Comparison of ENCODE assay signal across 9 cellular contexts in genomic region chr7:80060218-80060806, GRCh38.
DNase-seq lines count a peak whose midpoint lies in the region; ATAC-seq and TF ChIP-seq lines count a peak whose summit lies in the region.
"Had no signal": no experiment of that assay in that cellular context is flagged by ENCODE, and none has a peak within 500 bp of the region (broad histone marks: within the 10 kb centered on the region; RNA-seq: fewer than 3 reads in every experiment).

No MANE protein-coding gene starts in this region.

- no peaks in the 10 kb centered on the region for H3K27me3 Mint-ChIP-seq in activated naive CD8-positive, alpha-beta T cell treated with anti-CD3 and anti-CD28 coated beads, Interleukin-2, amount 50 U/mL, for 24 hours
- H3K27me3 Mint-ChIP-seq: CD8-positive, alpha-beta memory T cell had no signal

- TF ChIP-seq EP300 in stomach (IDR thresholded peaks at IDR 0.05), result no peak

- no peak overlapping the region for H3K27ac Mint-ChIP-seq in activated naive CD8-positive, alpha-beta T cell treated with anti-CD3 and anti-CD28 coated beads, Interleukin-2, amount 50 U/mL, for 24 hours
- H3K27ac Mint-ChIP-seq: CD8-positive, alpha-beta memory T cell had no signal

- peaks cover 5% of the 10 kb centered on the region for H3K9me3 Mint-ChIP-seq in activated naive CD8-positive, alpha-beta T cell treated with anti-CD3 and anti-CD28 coated beads, Interleukin-2, amount 50 U/mL, for 24 hours

- TF ChIP-seq POLR2A in NB4 (IDR thresholded peaks at IDR 0.05; ENCODE audit: extremely low read depth, insufficient read length), result no peak
- TF ChIP-seq POLR2A in stomach (IDR thresholded peaks at IDR 0.05), result no peak

- peaks cover 0 to 5% (median 0%) of the 10 kb centered on the region in 4 donors for H3K9me3 ChIP-seq in stomach

- no peak overlapping the region for H3K27ac ChIP-seq in stomach

- H3K4me1 ChIP-seq in stomach, result peaks cover 0 to 7% (median 3%) of the 10 kb centered on the region in 4 donors

- intact Hi-C loops in stomach (cut with DNase I; ENCODE audit: low total_unique reads), result no loop called here

- WGBS in stomach, 5 donors, result 58 to 82% (median 78%) methylated on average over 1 of the region's 1 CpG

- DNase-seq in SIG-M5 treated with dmso at 0.1 percent for 504 hours (lab: John Stamatoyannopoulos, UW; ENCODE audit: unreplicated experiment) (peak; percentile 54), SIG-M5 (lab: John Stamatoyannopoulos, UW) (no peak), NB4 (ENCODE audit: low read depth) (peak; percentile 61), globus pallidus (ENCODE audit: low spot score) (peak; percentile 64), stomach (no peak)
- DNase-seq in central memory CD4-positive, alpha-beta T cell, result no peak
- DNase-seq in activated naive CD8-positive, alpha-beta T cell treated with anti-CD3 and anti-CD28 coated beads, Interleukin-2, amount 50 U/mL, for 24 hours, result no peak

- no peaks in the 10 kb centered on the region for H3K36me3 ChIP-seq in stomach

- no peak overlapping the region for H3K4me3 Mint-ChIP-seq in activated naive CD8-positive, alpha-beta T cell treated with anti-CD3 and anti-CD28 coated beads, Interleukin-2, amount 50 U/mL, for 24 hours
- H3K4me3 Mint-ChIP-seq: CD8-positive, alpha-beta memory T cell had no signal

- ATAC-seq in SK-N-SH treated with all-trans-retinoic acid at 6 μM for 48 hours, result peak; percentile 79
- no peak for ATAC-seq in activated naive CD8-positive, alpha-beta T cell treated with anti-CD3 and anti-CD28 coated beads, Interleukin-2, amount 50 U/mL, for 24 hours

- H3K4me1 Mint-ChIP-seq in activated naive CD8-positive, alpha-beta T cell treated with anti-CD3 and anti-CD28 coated beads, Interleukin-2, amount 50 U/mL, for 24 hours, result no peaks in the 10 kb centered on the region
- H3K4me1 Mint-ChIP-seq: CD8-positive, alpha-beta memory T cell had no signal

- H3K4me3 ChIP-seq in NB4 (ENCODE audit: low read depth, low read length), result no peak overlapping the region
- no peak overlapping the region for H3K4me3 ChIP-seq in stomach

- H3K27me3 ChIP-seq in stomach, result no peaks in the 10 kb centered on the region

- TF ChIP-seq CTCF in NB4 (IDR thresholded peaks at IDR 0.05; ENCODE audit: low read depth, low read length) (no peak), stomach (IDR thresholded peaks at IDR 0.05) (peak in 5 of 7 experiments; percentile 27 to 58 (median 49))

- no peaks in the 10 kb centered on the region for H3K36me3 Mint-ChIP-seq in activated naive CD8-positive, alpha-beta T cell treated with anti-CD3 and anti-CD28 coated beads, Interleukin-2, amount 50 U/mL, for 24 hours (ENCODE audit: low read depth)
- H3K36me3 Mint-ChIP-seq: CD8-positive, alpha-beta memory T cell had no signal

TF ChIP-seq in SK-N-SH treated with all-trans-retinoic acid at 6 μM for 48 hours, 23 proteins besides CTCF, POLR2A, EP300 and RAD21:
- TF ChIP-seq CSRNP3 (CRISPR knock-in tag; IDR thresholded peaks at IDR 0.05) (no peak), CSDC2 (CRISPR knock-in tag; IDR thresholded peaks at IDR 0.05) (no peak), PPARA (CRISPR knock-in tag; IDR thresholded peaks at IDR 0.05; ENCODE audit: borderline replicate concordance) (no peak), ESRRG (CRISPR knock-in tag; IDR thresholded peaks at IDR 0.05) (no peak), OSR1 (CRISPR knock-in tag; IDR thresholded peaks at IDR 0.05) (no peak), SNAI2 (CRISPR knock-in tag; IDR thresholded peaks at IDR 0.05) (no peak), TOX (CRISPR knock-in tag; IDR thresholded peaks at IDR 0.05; ENCODE audit: borderline replicate concordance) (no peak), TCF4 (CRISPR knock-in tag; IDR thresholded peaks at IDR 0.05; ENCODE audit: borderline replicate concordance) (no peak), ZFP3 (CRISPR knock-in tag; IDR thresholded peaks at IDR 0.05) (no peak), ZNF565 (CRISPR knock-in tag; conservative IDR thresholded peaks at IDR 0.05; ENCODE audit: low read depth) (no peak), POU6F1 (CRISPR knock-in tag; IDR thresholded peaks at IDR 0.05; ENCODE audit: borderline replicate concordance, low read depth) (no peak), ARNTL (CRISPR knock-in tag; IDR thresholded peaks at IDR 0.05; ENCODE audit: borderline replicate concordance, low read depth) (no peak), ZC3H10 (CRISPR knock-in tag; IDR thresholded peaks at IDR 0.05) (no peak), ZNF8 (CRISPR knock-in tag; IDR thresholded peaks at IDR 0.05) (no peak), RARB (CRISPR knock-in tag; IDR thresholded peaks at IDR 0.05) (no peak), ZNF70 (CRISPR knock-in tag; IDR thresholded peaks at IDR 0.05) (no peak)

Comparison
In these comparisons a context has a peak if more than half of its experiments do, and no peak if none do; other contexts are left out.
1. DNase-seq: peak in SIG-M5 treated with dmso at 0.1 percent for 504 hours (single experiment), NB4 (single experiment) and globus pallidus (single experiment); none in SIG-M5 (single experiment), stomach (single experiment), central memory CD4-positive, alpha-beta T cell (single experiment) and activated naive CD8-positive, alpha-beta T cell treated with anti-CD3 and anti-CD28 coated beads, Interleukin-2, amount 50 U/mL, for 24 hours (single experiment).